In genomic region chr14:103690332-103690731, GRCh38 we compare ENCODE assay signal across 23 cellular contexts. TPM values are rescaled to one million over a fixed set of nuclear protein-coding genes. Genes with fewer than 3 reads are reported as not detected.
DNase-seq lines count a peak whose midpoint lies in the region; ATAC-seq and TF ChIP-seq lines count a peak whose summit lies in the region.
"Had no signal": no experiment of that assay in that cellular context is flagged by ENCODE, and none has a peak within 500 bp of the region (broad histone marks: within the 10 kb centered on the region; RNA-seq: fewer than 3 reads in every experiment).

No MANE protein-coding gene starts in this region.

- H3K36me3 ChIP-seq in DOHH2 (ENCODE audit: control insufficient read depth, low read length) = peaks cover 56% of the 10 kb centered on the region

- no peaks in the 10 kb centered on the region; the same call in 1 of the 2 replicates for H3K9me3 ChIP-seq in AG04450 (ENCODE audit: control insufficient read depth, insufficient read depth, low read length)
- no peaks in the 10 kb centered on the region for H3K9me3 ChIP-seq in DOHH2 (ENCODE audit: control insufficient read depth, insufficient read depth, low read length)
- H3K9me3 ChIP-seq: heart left ventricle, sigmoid colon, SJSA1 had no signal

- no peak overlapping the region for H3K4me3 ChIP-seq in AG04450 (ENCODE audit: low read depth, low read length)
- H3K4me3 ChIP-seq in DOHH2 (ENCODE audit: low read length) = peak overlapping the region; percentile 70
- H3K4me3 ChIP-seq: GM23338, sigmoid colon, SJSA1 had no signal

- DNase-seq in AG04450 (ENCODE audit: low read depth, low spot score) (no peak), RWPE1 (ENCODE audit: low spot score) (no peak), naive B cell (no peak), cortex of kidney (lab: John Stamatoyannopoulos, UW) (no peak), nucleus accumbens (lab: John Stamatoyannopoulos, UW) (no peak)
- DNase-seq: activated CD4-positive, alpha-beta T cell treated with anti-CD3 and anti-CD28 coated beads for 4 hours; activated CD8-positive, alpha-beta memory T cell treated with anti-CD3 and anti-CD28 coated beads, Interleukin-2, amount 50 U/mL, for 4 hours; activated effector memory CD4-positive, alpha-beta T cell treated with Interleukin-2 at 50 U/mL for 16 hours; caudate nucleus; DMS53; heart left ventricle; natural killer cell; NCI-H1105; NCI-H2029 treated with DMSO at 0.1 percent for 48 hours; sigmoid colon had no signal

- ATAC-seq in naive B cell (ENCODE audit: low read depth in 2 of 2) = no peak
- no peak for ATAC-seq in HG02884 (IDR thresholded peaks at IDR 0.05; ENCODE audit: unreplicated experiment)
- no peak for ATAC-seq in GM21360 (IDR thresholded peaks at IDR 0.05; ENCODE audit: unreplicated experiment)
- ATAC-seq: GM23338, left colon, natural killer cell, Panc1 had no signal

- H3K9me3 Mint-ChIP-seq in naive B cell = no peaks in the 10 kb centered on the region
- H3K9me3 Mint-ChIP-seq: GM23338, natural killer cell had no signal

- peaks cover 36% of the 10 kb centered on the region for H3K79me2 ChIP-seq in DOHH2 (ENCODE audit: control insufficient read depth, low read length)

- peak overlapping the region; percentile 80 for H3K4me2 ChIP-seq in DOHH2 (ENCODE audit: low read length)
- H3K4me2 ChIP-seq: GM23338 had no signal

- CTCF ChIA-PET in AG04450 (lab: Charles Lee) (no interaction called here), RWPE1 (lab: Yijun Ruan, JAX) (no interaction called here)

- peak overlapping the region in 7 of 8 donors; percentile 24 to 66 (median 49) for H3K4me3 Mint-ChIP-seq in naive B cell
- H3K4me3 Mint-ChIP-seq: GM23338, natural killer cell had no signal

- H3K36me3 Mint-ChIP-seq in naive B cell = peaks cover 0 to 9% of the 10 kb centered on the region in 2 donors
- H3K36me3 Mint-ChIP-seq: natural killer cell had no signal

- peaks cover 41% of the 10 kb centered on the region for H3F3A ChIP-seq in DOHH2 (ENCODE audit: control insufficient read depth, insufficient read depth)

- no peaks in the 10 kb centered on the region for H4K20me1 ChIP-seq in DOHH2 (ENCODE audit: control insufficient read depth, insufficient read depth, low read depth, low read length)

- POLR2A ChIA-PET in AG04450 (lab: Yijun Ruan, JAX) (interaction anchor here (0.6 to 0.7 kb wide), 2 partner anchors 8 to 26 kb away, joined by 3 to 7 read pairs; no protein-coding TSS in a partner anchor), RWPE1 (lab: Yijun Ruan, JAX; ENCODE audit: low non-redundant PET) (no interaction called here)

- peaks cover 21 to 48% (median 36%) of the 10 kb centered on the region in 3 donors for H3K4me1 Mint-ChIP-seq in naive B cell

- TF ChIP-seq CTCF in AG04450 (IDR thresholded peaks at IDR 0.05; ENCODE audit: low read depth, low read length) (no peak), DOHH2 (IDR thresholded peaks at IDR 0.05; ENCODE audit: low read depth, low read length, poor library complexity, severe bottlenecking) (no peak), RWPE1 (conservative IDR thresholded peaks at IDR 0.05; ENCODE audit: low read depth) (no peak)

- peaks cover 69% of the 10 kb centered on the region for H3K4me1 ChIP-seq in DOHH2 (ENCODE audit: control insufficient read depth, low read length)
- H3K4me1 ChIP-seq: SJSA1 had no signal

- H3K27ac Mint-ChIP-seq in naive B cell = peak overlapping the region in 5 of 6 donors; percentile 12 to 85 (median 49)

- H3K27me3 ChIP-seq in AG04450 (ENCODE audit: control insufficient read depth, insufficient read depth, low read length) (no peaks in the 10 kb centered on the region), DOHH2 (ENCODE audit: control insufficient read depth, low read length) (no peaks in the 10 kb centered on the region)
- H3K27me3 ChIP-seq: dorsolateral prefrontal cortex, heart left ventricle, sigmoid colon, SJSA1 had no signal

- no peaks in the 10 kb centered on the region for H3K27me3 Mint-ChIP-seq in naive B cell

- H3K9me2 ChIP-seq in DOHH2 (replicated peaks; ENCODE audit: control insufficient read depth, low read length) = no peaks in the 10 kb centered on the region

- H3K27ac ChIP-seq in AG04450 (ENCODE audit: low read depth, low read length) (peak overlapping the region; percentile 2), DOHH2 (ENCODE audit: low read depth, low read length) (peak overlapping the region; percentile 92), RWPE1 (peak overlapping the region; percentile 43)
- H3K27ac ChIP-seq: SJSA1 had no signal

RNA-seq across cellular contexts. Expression of gene XRCC3, which starts 24.9 kb away (rescaled TPM):
- polyA plus RNA-seq in AG04450 (2011; rRNA removed) (4.3 and 4.8 TPM in 2 replicates), naive B cell (ENCODE audit: low read depth in 6 of 6) (1 to 10 TPM; 2.9 to 7.5 (median 5.7) TPM)
- polyA minus RNA-seq in AG04450 (2011; rRNA and poly(A)+ RNA removed) = 2.8 and 3.2 TPM in 2 replicates

RNA-seq across cellular contexts. Expression of gene ZFYVE21, which starts 25.3 kb away (rescaled TPM):
- polyA plus RNA-seq in AG04450 (2011; rRNA removed) = 77.5 and 78.6 TPM in 2 replicates
- polyA minus RNA-seq in AG04450 (2011; rRNA and poly(A)+ RNA removed) = 26.4 and 30.1 TPM in 2 replicates
- 10 to 100 TPM in 1 of 6 donors, 1 to 10 TPM in 5; 4.8 to 10.5 (median 6.7) TPM for polyA plus RNA-seq in naive B cell (ENCODE audit: low read depth in 6 of 6)

Comparison
In these comparisons a context has a peak if more than half of its experiments do, and no peak if none do; other contexts are left out.
1. H3K27ac ChIP-seq: peak in every context shown above with its lines; median percentile 92 in DOHH2; 43 in RWPE1; 2 in AG04450.